ENCODE assay signal across 10 cellular contexts in the genomic region with DNA sequence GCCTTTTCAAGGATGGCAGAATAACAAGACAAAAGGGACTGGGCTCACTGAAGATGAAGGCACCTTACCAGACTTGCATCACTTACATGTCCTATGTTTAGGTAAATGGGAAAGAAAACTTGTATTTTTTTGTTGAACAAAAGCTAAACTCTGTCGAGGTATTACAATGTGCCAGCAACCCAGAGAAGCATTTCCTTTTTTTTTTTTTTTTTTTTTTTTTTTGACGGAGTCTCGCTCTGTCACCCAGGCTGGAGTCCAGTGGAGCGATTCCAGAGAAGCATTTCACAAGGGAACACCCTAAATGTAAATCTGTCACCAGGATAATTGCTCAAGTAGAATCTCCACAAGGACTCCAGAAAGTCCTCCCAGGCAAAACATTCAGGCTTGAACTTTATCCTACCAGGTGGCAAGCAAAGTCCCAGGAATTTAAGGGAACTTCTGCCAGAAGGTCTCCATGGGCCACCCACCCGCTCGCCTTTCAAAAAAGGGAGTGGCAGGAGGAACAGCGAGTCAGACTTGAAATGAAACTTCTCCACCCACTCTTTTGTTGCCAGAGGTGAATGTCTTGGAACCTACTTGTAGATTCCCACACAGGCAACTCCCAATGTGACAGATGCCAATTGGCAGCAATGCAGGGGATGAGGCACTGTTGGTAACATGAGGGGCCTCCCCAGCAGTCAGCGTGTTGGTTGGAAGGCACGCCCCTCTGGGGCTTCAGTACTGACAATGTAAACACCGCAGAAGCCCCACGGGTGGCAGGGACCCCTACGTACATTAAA.
DNase-seq lines count a peak whose midpoint lies in the region; ATAC-seq and TF ChIP-seq lines count a peak whose summit lies in the region.
"Had no signal": no experiment of that assay in that cellular context is flagged by ENCODE, and none has a peak within 500 bp of the region (broad histone marks: within the 10 kb centered on the region; RNA-seq: fewer than 3 reads in every experiment).

No MANE protein-coding gene starts in this region.

- CTCF ChIA-PET in RWPE1 (lab: Yijun Ruan, JAX): interaction anchor here (0.5 kb wide), 1 partner anchor 100 kb away, joined by 3 read pairs; no protein-coding TSS in a partner anchor

- peak overlapping the region; percentile 59 for H3K27ac ChIP-seq in RWPE1
- H3K27ac ChIP-seq: WERI-Rb-1 had no signal

- ATAC-seq in HG02610 (IDR thresholded peaks at IDR 0.05; ENCODE audit: unreplicated experiment): no peak
- no peak for ATAC-seq in HG03039 (IDR thresholded peaks at IDR 0.05; ENCODE audit: unreplicated experiment)

- POLR2A ChIA-PET in RWPE1 (lab: Yijun Ruan, JAX; ENCODE audit: low non-redundant PET): no interaction called here

- DNase-seq in GM03348 (ENCODE audit: low spot score) (peak; percentile 61), RWPE1 (ENCODE audit: low spot score) (peak; percentile 51), fibroblast of villous mesenchyme (ENCODE audit: low read depth) (peak; percentile 32), putamen (ENCODE audit: low spot score) (peak; percentile 17), NCI-H2029 treated with DMSO at 0.1 percent for 48 hours (lab: John Stamatoyannopoulos, UW) (no peak)
- no peak for DNase-seq in activated CD8-positive, alpha-beta memory T cell treated with anti-CD3 and anti-CD28 coated beads, Interleukin-2, amount 50 U/mL, for 4 hours
- DNase-seq: NCI-H2081 treated with DMSO at 0.1 percent for 48 hours, WERI-Rb-1 had no signal

- no peak overlapping the region for H3K4me3 ChIP-seq in fibroblast of villous mesenchyme (ENCODE audit: low read depth, low read length)

- TF ChIP-seq CTCF in RWPE1 (conservative IDR thresholded peaks at IDR 0.05; ENCODE audit: low read depth) (no peak), fibroblast of villous mesenchyme (IDR thresholded peaks at IDR 0.05; ENCODE audit: insufficient read depth, low read depth, low read length) (no peak)

Comparison
In these comparisons a context has a peak if more than half of its experiments do, and no peak if none do; other contexts are left out.
1. DNase-seq: peak in GM03348 (single experiment), RWPE1 (single experiment), fibroblast of villous mesenchyme (single experiment) and putamen (single experiment); none in activated CD8-positive, alpha-beta memory T cell treated with anti-CD3 and anti-CD28 coated beads, Interleukin-2, amount 50 U/mL, for 4 hours (single experiment) and NCI-H2029 treated with DMSO at 0.1 percent for 48 hours (single experiment).